Comparison of ENCODE assay signal across 15 cellular contexts in the genomic region with DNA sequence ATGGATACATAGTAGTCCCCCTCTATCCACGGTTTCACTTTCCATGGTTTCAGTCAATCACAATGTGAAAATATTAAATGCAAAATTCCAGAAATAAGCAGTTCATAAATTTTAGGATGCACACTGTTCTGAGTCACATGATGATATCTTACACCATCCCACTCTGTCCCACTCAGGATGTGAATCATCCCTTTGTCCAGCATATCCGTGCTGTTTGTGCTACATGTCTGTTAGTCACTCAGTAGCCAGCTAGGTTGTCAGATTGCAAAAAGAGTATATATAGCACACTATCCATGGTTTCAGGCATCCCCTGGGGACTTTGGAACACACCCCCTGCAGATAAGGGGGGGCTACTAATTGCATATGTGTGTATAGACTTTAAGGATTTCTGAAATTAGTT. TPM values are rescaled to one million over a fixed set of nuclear protein-coding genes. Genes with fewer than 3 reads are reported as not detected.
DNase-seq lines count a peak whose midpoint lies in the region; ATAC-seq, FAIRE-seq and TF ChIP-seq lines count a peak whose summit lies in the region.
"Had no signal": no experiment of that assay in that cellular context is flagged by ENCODE, and none has a peak within 500 bp of the region (broad histone marks: within the 10 kb centered on the region; RNA-seq: fewer than 3 reads in every experiment).

No MANE protein-coding gene starts in this region.

- no peaks in the 10 kb centered on the region for H4K20me1 ChIP-seq in mammary epithelial cell (ENCODE audit: insufficient read depth, low read length)

- FAIRE-seq in pancreas (lab: Jason Lieb, UNC) = no peak

- DNase-seq in AG10803 (ENCODE audit: low read depth) = peak; percentile 82
- DNase-seq in LHCN-M2 (ENCODE audit: low read depth) = peak; percentile 94
- peak; percentile 81 for DNase-seq in mammary epithelial cell
- peak; percentile 49 for DNase-seq in kidney glomerular epithelial cell (lab: John Stamatoyannopoulos, UW)
- DNase-seq in body of pancreas = no peak
- no peak for DNase-seq in NCI-H2171 treated with DMSO at 0.1 percent for 48 hours (lab: John Stamatoyannopoulos, UW)
- DNase-seq in NCI-H1694 (lab: John Stamatoyannopoulos, UW) = no peak
- no peak for DNase-seq in pancreas
- DNase-seq: activated CD4-positive, alpha-beta T cell treated with anti-CD3 and anti-CD28 coated beads, Interleukin-2, amount 50 U/mL, for 4 hours; activated gamma-delta T cell; CD4-positive, alpha-beta memory T cell; heart right ventricle; NCI-H1048; NCI-H526 treated with DMSO at 0.1 percent for 48 hours; retina had no signal

- no peaks in the 10 kb centered on the region for H3K79me2 ChIP-seq in mammary epithelial cell (ENCODE audit: insufficient read depth, low read length)

- H3K36me3 ChIP-seq in mammary epithelial cell (ENCODE audit: insufficient read depth, low read length) = no peaks in the 10 kb centered on the region
- no peaks in the 10 kb centered on the region for H3K36me3 ChIP-seq in body of pancreas (replicated peaks in 1 of 2; ENCODE audit: insufficient read depth in 1 of 2, low read depth in 2 of 2)
- H3K36me3 ChIP-seq in pancreas = no peaks in the 10 kb centered on the region
- H3K36me3 ChIP-seq: heart right ventricle had no signal

- peaks cover 22% of the 10 kb centered on the region for H3K4me1 ChIP-seq in mammary epithelial cell (ENCODE audit: insufficient read depth, low read length)
- H3K4me1 ChIP-seq in body of pancreas = no peaks in the 10 kb centered on the region
- H3K4me1 ChIP-seq in pancreas = no peaks in the 10 kb centered on the region

- BruUV-seq in mammary epithelial cell (replicated peaks; lab: Mats Ljungman, UMichigan) = no TSS peak

- no peak overlapping the region for H3K9ac ChIP-seq in mammary epithelial cell (ENCODE audit: insufficient read depth, low read length)

- H3K4me2 ChIP-seq in mammary epithelial cell (ENCODE audit: insufficient read depth, low read depth, low read length) = peak overlapping the region; percentile 33

- intact Hi-C loops in mammary epithelial cell (cut with micrococcal nuclease) (no loop called here), body of pancreas (cut with DNase I) (no loop called here), pancreas (cut with DNase I) (no loop called here)

- H3K27me3 ChIP-seq in mammary epithelial cell (ENCODE audit: insufficient read depth, low read length) = no peaks in the 10 kb centered on the region
- no peaks in the 10 kb centered on the region for H3K27me3 ChIP-seq in body of pancreas
- no peaks in the 10 kb centered on the region for H3K27me3 ChIP-seq in pancreas
- H3K27me3 ChIP-seq: heart right ventricle had no signal

- CTCF ChIA-PET in mammary epithelial cell (lab: Charles Lee; ENCODE audit: low non-redundant PET) = no interaction called here

- no peak for TF ChIP-seq CTCF in AG10803 (conservative IDR thresholded peaks at IDR 0.05; ENCODE audit: low read length)
- TF ChIP-seq CTCF in mammary epithelial cell (conservative IDR thresholded peaks at IDR 0.05 in 1 of 2, IDR thresholded peaks at IDR 0.05 in 1 of 2; ENCODE audit: extremely low read depth in 1 of 2, insufficient read depth in 1 of 2, low read depth in 1 of 2, low read length in 2 of 2) = no peak
- TF ChIP-seq CTCF in body of pancreas (IDR thresholded peaks at IDR 0.05) = no peak
- TF ChIP-seq CTCF in pancreas (IDR thresholded peaks at IDR 0.05) = no peak

- 50% methylated on average over 2 of the region's 2 CpGs for WGBS in mammary epithelial cell (ENCODE audit: low coverage, missing lambda C conversion rate)
- 65 to 77% methylated on average over 2 of the region's 2 CpGs for WGBS in body of pancreas, 2 donors
- WGBS in pancreas, 2 donors = 79 to 87% methylated on average over 2 of the region's 2 CpGs

- H3K9me3 ChIP-seq in mammary epithelial cell (replicated peaks; ENCODE audit: insufficient read depth, low read length) (no peaks in the 10 kb centered on the region), body of pancreas (no peaks in the 10 kb centered on the region), pancreas (no peaks in the 10 kb centered on the region)
- H3K9me3 ChIP-seq: heart right ventricle had no signal

- in situ Hi-C loops in mammary epithelial cell (cut with MboI; ENCODE audit: low sequenced_read_pairs in 2 of 2) = no loop called here

- no peak for TF ChIP-seq POLR2A in body of pancreas (IDR thresholded peaks at IDR 0.05)

- H3K4me3 ChIP-seq in AG10803 (ENCODE audit: low read length) = no peak overlapping the region
- H3K4me3 ChIP-seq in mammary epithelial cell (replicated peaks in 1 of 3; ENCODE audit: insufficient read depth in 1 of 3, low read depth in 2 of 3, low read length in 3 of 3) = no peak overlapping the region
- no peak overlapping the region for H3K4me3 ChIP-seq in body of pancreas
- no peak overlapping the region for H3K4me3 ChIP-seq in pancreas
- H3K4me3 ChIP-seq: heart right ventricle had no signal

- ATAC-seq in body of pancreas (no peak), pancreas (no peak)

- H3K27ac ChIP-seq in mammary epithelial cell (ENCODE audit: insufficient read depth, low read depth, low read length) = no peak overlapping the region
- no peak overlapping the region for H3K27ac ChIP-seq in body of pancreas
- H3K27ac ChIP-seq in pancreas = no peak overlapping the region
- H3K27ac ChIP-seq: heart right ventricle had no signal

- no peak overlapping the region for H2AFZ ChIP-seq in mammary epithelial cell (ENCODE audit: low read depth, low read length)

- dilution Hi-C loops in mammary epithelial cell (cut with HindIII; ENCODE audit: low sequenced_read_pairs) = no loop called here

RNA-seq across cellular contexts. Expression of a gene that starts 8.1 kb away (rescaled TPM):
- 20.7 and 21.2 TPM in 2 replicates for total RNA-seq in LHCN-M2 (2014; rRNA removed)
- 6.7 TPM for polyA plus RNA-seq in LHCN-M2 (2012)
- 10 to 100 TPM; 22.9 to 28.2 TPM for total RNA-seq in mammary epithelial cell
- polyA plus RNA-seq in mammary epithelial cell = 6.3 TPM
- 5.0 TPM for polyA minus RNA-seq in mammary epithelial cell
- 10 to 100 TPM in 1 of 2 donors, 1 to 10 TPM in 1; 8.2 to 13.2 TPM for total RNA-seq in body of pancreas
- total RNA-seq in pancreas = 10 to 100 TPM in 1 of 6 donors, 1 to 10 TPM in 5; 6.5 to 11.0 (median 7.7) TPM
- polyA plus RNA-seq in pancreas = 1 to 10 TPM; 1.9 to 4.4 TPM

Comparison
In these comparisons a context has a peak if more than half of its experiments do, and no peak if none do; other contexts are left out.
1. DNase-seq: peak in AG10803 (single experiment), LHCN-M2 (single experiment), mammary epithelial cell (single experiment) and kidney glomerular epithelial cell (single experiment); none in body of pancreas (0 of 4), NCI-H2171 treated with DMSO at 0.1 percent for 48 hours (single experiment), NCI-H1694 (single experiment) and pancreas (0 of 6).